15 cellular contexts compared by ENCODE assay signal in genomic region chr22:37739000-37739399, GRCh38. TPM values are rescaled to one million over a fixed set of nuclear protein-coding genes. Genes with fewer than 3 reads are reported as not detected.
DNase-seq lines count a peak whose midpoint lies in the region; ATAC-seq and TF ChIP-seq lines count a peak whose summit lies in the region.
"Had no signal": no experiment of that assay in that cellular context is flagged by ENCODE, and none has a peak within 500 bp of the region (broad histone marks: within the 10 kb centered on the region; RNA-seq: fewer than 3 reads in every experiment).

No MANE protein-coding gene starts in this region.

- WGBS in hepatocyte (ENCODE audit: low lambda C conversion rate, missing lambda C conversion rate), result 63% methylated on average over 10 of the region's 11 CpGs

- no peak overlapping the region for H3K27ac Mint-ChIP-seq in progenitor cell of endocrine pancreas
- H3K27ac Mint-ChIP-seq: activated T-helper 1 cell treated with anti-CD3 and anti-CD28 coated beads, Interleukin-12 subunit alpha, Interleukin-12 subunit beta, Interleukin-2, Interleukin-4 antibody, amounts not matched to agents 30 ng/mL and 10 ng/mL and 1 ng/mL, durations not matched to agents 14 hours and 24 hours and 36 hours had no signal

- TF ChIP-seq POLR2A in gastrocnemius medialis (IDR thresholded peaks at IDR 0.05), result no peak

- peaks cover 10% of the 10 kb centered on the region for H3K36me3 Mint-ChIP-seq in progenitor cell of endocrine pancreas (ENCODE audit: insufficient read depth)

- in situ Hi-C loops in gastrocnemius medialis (cut with MboI; ENCODE audit: low sequenced_read_pairs in 4 of 4), result no loop called here

- H3K27ac ChIP-seq in hepatocyte, result peak overlapping the region; percentile 58
- peak overlapping the region in 2 of 4 donors; percentile 46 to 49 for H3K27ac ChIP-seq in gastrocnemius medialis
- H3K27ac ChIP-seq in Karpas-422 (ENCODE audit: low read length), result no peak overlapping the region

- H3K36me3 ChIP-seq in hepatocyte (replicated peaks; ENCODE audit: insufficient read depth, low read depth) (no peaks in the 10 kb centered on the region), gastrocnemius medialis (no peaks in the 10 kb centered on the region), Karpas-422 (ENCODE audit: insufficient read depth, low read length) (no peaks in the 10 kb centered on the region)

- H3K4me3 Mint-ChIP-seq in progenitor cell of endocrine pancreas (ENCODE audit: low read depth), result no peak overlapping the region
- H3K4me3 Mint-ChIP-seq: activated T-helper 1 cell treated with anti-CD3 and anti-CD28 coated beads, Interleukin-12 subunit alpha, Interleukin-12 subunit beta, Interleukin-2, Interleukin-4 antibody, amounts not matched to agents 30 ng/mL and 10 ng/mL and 1 ng/mL, durations not matched to agents 14 hours and 24 hours and 36 hours; type B pancreatic cell had no signal

- TF ChIP-seq CTCF in choroid plexus epithelial cell (conservative IDR thresholded peaks at IDR 0.05; ENCODE audit: low read depth, low read length), result no peak
- no peak for TF ChIP-seq CTCF in hepatocyte (IDR thresholded peaks at IDR 0.05; ENCODE audit: poor library complexity)
- no peak for TF ChIP-seq CTCF in gastrocnemius medialis (IDR thresholded peaks at IDR 0.05 in 4 of 5, conservative IDR thresholded peaks at IDR 0.05 in 1 of 5)
- TF ChIP-seq CTCF in progenitor cell of endocrine pancreas (IDR thresholded peaks at IDR 0.05; ENCODE audit: unreplicated experiment), result no peak

- H2AFZ ChIP-seq in hepatocyte (no peak overlapping the region), Karpas-422 (ENCODE audit: low read length) (no peak overlapping the region)

- DNase-seq in CD1c-positive myeloid dendritic cell (ENCODE audit: extremely low spot score) (peak; percentile 26), choroid plexus epithelial cell (ENCODE audit: low read depth) (peak; percentile 56), hepatocyte (ENCODE audit: low spot score) (peak; percentile 63), gastrocnemius medialis (peak; percentile 55 to 67), Karpas-422 (no peak), NCI-H526 treated with DMSO at 0.1 percent for 48 hours (lab: John Stamatoyannopoulos, UW) (no peak), progenitor cell of endocrine pancreas (ENCODE audit: low spot score, unreplicated experiment) (no peak)
- DNase-seq in stimulated activated naive CD4-positive, alpha-beta T cell treated with Interleukin-2 at 50 U/mL for 16 hours (lab: John Stamatoyannopoulos, UW), result no peak
- DNase-seq: C1 segment of cervical spinal cord, mesendoderm, NCI-H1436, SK-N-SH had no signal

- peak; percentile 24 to 50 for ATAC-seq in gastrocnemius medialis
- ATAC-seq: activated CD4-positive, CD25-positive, alpha-beta regulatory T cell treated with anti-CD3 and anti-CD28 coated beads, Interleukin-2, amount 50 U/mL, for 24 hours had no signal

- H3K4me1 Mint-ChIP-seq in progenitor cell of endocrine pancreas (ENCODE audit: low read depth), result peaks cover 11% of the 10 kb centered on the region

- H3K27me3 Mint-ChIP-seq in progenitor cell of endocrine pancreas, result peaks cover 5% of the 10 kb centered on the region

- H3K27me3 ChIP-seq in hepatocyte (no peaks in the 10 kb centered on the region), gastrocnemius medialis (no peaks in the 10 kb centered on the region), Karpas-422 (ENCODE audit: low read length) (no peaks in the 10 kb centered on the region)

- H3K4me1 ChIP-seq in hepatocyte (ENCODE audit: insufficient read depth) (peaks cover 40% of the 10 kb centered on the region), gastrocnemius medialis (no peaks in the 10 kb centered on the region), Karpas-422 (ENCODE audit: low read length) (no peaks in the 10 kb centered on the region)

- H3K9me2 ChIP-seq in hepatocyte (replicated peaks; ENCODE audit: insufficient read depth) (no peaks in the 10 kb centered on the region), Karpas-422 (replicated peaks; ENCODE audit: insufficient read depth, low read length) (no peaks in the 10 kb centered on the region)
- H3K9me2 ChIP-seq: SK-N-SH had no signal

- H3K9me3 Mint-ChIP-seq in progenitor cell of endocrine pancreas (ENCODE audit: low read depth), result no peaks in the 10 kb centered on the region
- H3K9me3 Mint-ChIP-seq: activated T-helper 1 cell treated with anti-CD3 and anti-CD28 coated beads, Interleukin-12 subunit alpha, Interleukin-12 subunit beta, Interleukin-2, Interleukin-4 antibody, amounts not matched to agents 30 ng/mL and 10 ng/mL and 1 ng/mL, durations not matched to agents 14 hours and 24 hours and 36 hours had no signal

- no peaks in the 10 kb centered on the region for H3K79me2 ChIP-seq in hepatocyte
- H3K79me2 ChIP-seq in Karpas-422 (ENCODE audit: low read length), result no peaks in the 10 kb centered on the region

- H3K4me3 ChIP-seq in choroid plexus epithelial cell (ENCODE audit: low read depth, low read length) (no peak overlapping the region), hepatocyte (no peak overlapping the region), gastrocnemius medialis (no peak overlapping the region), Karpas-422 (ENCODE audit: low read length) (no peak overlapping the region)

- H3K9ac ChIP-seq in Karpas-422 (ENCODE audit: low read length), result no peak overlapping the region
- H3K9ac ChIP-seq: SK-N-SH had no signal

- no peaks in the 10 kb centered on the region for H3K9me3 ChIP-seq in hepatocyte (ENCODE audit: low read depth)
- no peaks in the 10 kb centered on the region for H3K9me3 ChIP-seq in gastrocnemius medialis
- H3K9me3 ChIP-seq in Karpas-422 (ENCODE audit: low read length), result no peaks in the 10 kb centered on the region
- H3K9me3 ChIP-seq: SK-N-SH had no signal

- intact Hi-C loops in gastrocnemius medialis (cut with DNase I; ENCODE audit: low total_unique reads), result no loop called here

- H4K20me1 ChIP-seq in hepatocyte (ENCODE audit: insufficient read depth, poor library complexity, severe bottlenecking) (no peaks in the 10 kb centered on the region), Karpas-422 (ENCODE audit: insufficient read depth, low read depth, low read length) (no peaks in the 10 kb centered on the region)

- H3K4me2 ChIP-seq in hepatocyte (no peak overlapping the region), Karpas-422 (ENCODE audit: low read depth, low read length, poor library complexity, severe bottlenecking) (no peak overlapping the region)
- H3K4me2 ChIP-seq: SK-N-SH had no signal

RNA-seq across cellular contexts. Expression of gene TRIOBP, which starts 42.2 kb away (rescaled TPM):
- total RNA-seq in hepatocyte (51.2 and 57.2 TPM in 2 replicates), gastrocnemius medialis (10 to 100 TPM; 21.7 to 38.2 (median 30.3) TPM), progenitor cell of endocrine pancreas (73.0 and 78.7 TPM in 2 replicates)
- polyA plus RNA-seq in hepatocyte, result 96.1 and 97.4 TPM in 2 replicates
- total RNA-seq in Karpas-422 (2014; rRNA removed; shearing (Covaris generic); ENCODE audit: low replicate concordance), result 14.6 and 45.6 TPM in 2 replicates

RNA-seq across cellular contexts. Expression of gene NOL12, which starts 52.9 kb away (rescaled TPM):
- 11.4 and 22.6 TPM in 2 replicates for total RNA-seq in hepatocyte
- polyA plus RNA-seq in hepatocyte, result 27.6 and 31.9 TPM in 2 replicates
- total RNA-seq in gastrocnemius medialis, result 10 to 100 TPM; 10.0 to 21.7 (median 16.6) TPM
- 12.3 and 48.1 TPM in 2 replicates for total RNA-seq in Karpas-422 (2014; rRNA removed; shearing (Covaris generic); ENCODE audit: low replicate concordance)
- total RNA-seq in progenitor cell of endocrine pancreas, result 16.4 and 17.1 TPM in 2 replicates

Comparison
In these comparisons a context has a peak if more than half of its experiments do, and no peak if none do; other contexts are left out.
1. DNase-seq: peak in CD1c-positive myeloid dendritic cell (single experiment), choroid plexus epithelial cell (single experiment), hepatocyte (single experiment) and gastrocnemius medialis (2 of 2); none in Karpas-422 (single experiment), NCI-H526 treated with DMSO at 0.1 percent for 48 hours (single experiment), progenitor cell of endocrine pancreas (single experiment) and stimulated activated naive CD4-positive, alpha-beta T cell treated with Interleukin-2 at 50 U/mL for 16 hours (single experiment).